ENCODE assay signal across 15 cellular contexts in the genomic region with DNA sequence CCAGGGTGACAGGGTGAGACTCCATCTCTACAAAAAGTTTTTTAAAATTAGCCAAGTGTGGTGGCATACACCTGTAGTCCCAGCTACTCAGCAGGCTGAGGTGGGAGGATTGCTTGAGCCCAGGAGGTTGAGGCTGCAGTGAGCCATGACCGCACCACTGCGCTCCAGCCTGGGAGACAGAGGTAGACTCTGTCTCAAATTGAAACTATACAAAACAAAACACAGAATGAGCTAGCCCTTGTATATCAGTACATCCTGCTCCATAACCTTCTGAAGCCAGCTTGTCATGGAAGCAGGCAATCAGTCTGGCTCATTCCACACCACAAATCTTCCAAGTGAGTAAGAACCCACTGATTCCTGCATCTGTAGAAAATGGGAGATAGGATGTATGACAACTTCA. TPM values are rescaled to one million over a fixed set of nuclear protein-coding genes. Genes with fewer than 3 reads are reported as not detected.
DNase-seq lines count a peak whose midpoint lies in the region; ATAC-seq, FAIRE-seq and TF ChIP-seq lines count a peak whose summit lies in the region.
"Had no signal": no experiment of that assay in that cellular context is flagged by ENCODE, and none has a peak within 500 bp of the region (broad histone marks: within the 10 kb centered on the region; RNA-seq: fewer than 3 reads in every experiment).

No MANE protein-coding gene starts in this region.

- ATAC-seq in GM19395 (IDR thresholded peaks at IDR 0.05; ENCODE audit: unreplicated experiment) (peak; percentile 80), HG02884 (IDR thresholded peaks at IDR 0.05; ENCODE audit: unreplicated experiment) (peak; percentile 89), PC-3 (peak; percentile 8; the same call in 1 of the 2 replicates)

- H3K9me3 ChIP-seq in PC-3 (ENCODE audit: low read length): no peaks in the 10 kb centered on the region
- H3K9me3 ChIP-seq: Caco-2 had no signal

- peaks cover 24% of the 10 kb centered on the region for H3K4me1 ChIP-seq in PC-3 (ENCODE audit: insufficient read depth, low read length)
- H3K4me1 ChIP-seq: Caco-2 had no signal

- CTCF ChIA-PET in PC-3 (lab: Charles Lee): no interaction called here

- no peaks in the 10 kb centered on the region for H4K20me1 ChIP-seq in PC-3 (ENCODE audit: low read length)

- no peak for TF ChIP-seq POLR2A in H54 (IDR thresholded peaks at IDR 0.05; ENCODE audit: low read depth, low read length)

- DNase-seq in PC-3 (peak; percentile 13), NCI-H1105 treated with DMSO at 0.1 percent for 48 hours (lab: John Stamatoyannopoulos, UW) (no peak), H54 (ENCODE audit: insufficient read length, low spot score) (no peak), Kasumi-1 (lab: John Stamatoyannopoulos, UW) (no peak)
- DNase-seq in stimulated activated CD4-positive, alpha-beta T cell treated with anti-CD3 and anti-CD28 coated beads, Interleukin-4, amount 100 ng/mL, for 4 hours: no peak
- DNase-seq: ACHN; activated CD4-positive, alpha-beta T cell treated with anti-CD3 and anti-CD28 coated beads, Interleukin-2, amount 50 U/mL, for 4 hours; amygdala; Caco-2; glutamatergic neuron; stimulated activated naive CD4-positive, alpha-beta T cell had no signal

- H3K27me3 ChIP-seq in PC-3 (ENCODE audit: low read length): no peaks in the 10 kb centered on the region

- no peak overlapping the region for H3K4me2 ChIP-seq in PC-3 (ENCODE audit: low read length)

- H3K36me3 ChIP-seq in PC-3 (ENCODE audit: low read depth, low read length): no peaks in the 10 kb centered on the region

- H3F3A ChIP-seq in PC-3 (ENCODE audit: low read length, unreplicated experiment): no peaks in the 10 kb centered on the region

- no peak overlapping the region for H2AFZ ChIP-seq in PC-3 (ENCODE audit: low read length)

- intact Hi-C loops in PC-3 (cut with micrococcal nuclease): no loop called here

- POLR2A ChIA-PET in PC-3 (lab: Charles Lee; ENCODE audit: unreplicated experiment): no interaction called here

- no peak for FAIRE-seq in H54 (lab: Jason Lieb, UNC)
- FAIRE-seq: urothelium cell line had no signal

- H3K4me3 ChIP-seq in PC-3 (ENCODE audit: low read length): no peak overlapping the region

- no peaks in the 10 kb centered on the region for H3K9me2 ChIP-seq in PC-3 (replicated peaks; ENCODE audit: low read length)

- H3K27ac ChIP-seq in C4-2B (peak overlapping the region; percentile 70), PC-3 (ENCODE audit: low read length) (peak overlapping the region; percentile 91)

- no TSS peak for BruUV-seq in PC-3 (replicated peaks; lab: Mats Ljungman, UMichigan)

- H3K9ac ChIP-seq in PC-3 (ENCODE audit: low read length): peak overlapping the region; percentile 73

- peaks cover 4% of the 10 kb centered on the region; the same call in 1 of the 2 replicates for H3K79me2 ChIP-seq in PC-3 (ENCODE audit: low read length)

- TF ChIP-seq CTCF in C4-2B (conservative IDR thresholded peaks at IDR 0.05) (no peak), PC-3 (conservative IDR thresholded peaks at IDR 0.05; ENCODE audit: low read depth, low read length) (no peak)

RNA-seq across cellular contexts. Expression of gene CD99L2, which starts 49.0 kb away (rescaled TPM):
- total RNA-seq in PC-3 (2014; rRNA removed): 9.4 and 10.9 TPM in 2 replicates

Comparison
In these comparisons a context has a peak if more than half of its experiments do, and no peak if none do; other contexts are left out.
1. ATAC-seq: peak in every context shown above with its lines; median percentile 89 in HG02884; 80 in GM19395; 8 in PC-3.